In the genomic region with DNA sequence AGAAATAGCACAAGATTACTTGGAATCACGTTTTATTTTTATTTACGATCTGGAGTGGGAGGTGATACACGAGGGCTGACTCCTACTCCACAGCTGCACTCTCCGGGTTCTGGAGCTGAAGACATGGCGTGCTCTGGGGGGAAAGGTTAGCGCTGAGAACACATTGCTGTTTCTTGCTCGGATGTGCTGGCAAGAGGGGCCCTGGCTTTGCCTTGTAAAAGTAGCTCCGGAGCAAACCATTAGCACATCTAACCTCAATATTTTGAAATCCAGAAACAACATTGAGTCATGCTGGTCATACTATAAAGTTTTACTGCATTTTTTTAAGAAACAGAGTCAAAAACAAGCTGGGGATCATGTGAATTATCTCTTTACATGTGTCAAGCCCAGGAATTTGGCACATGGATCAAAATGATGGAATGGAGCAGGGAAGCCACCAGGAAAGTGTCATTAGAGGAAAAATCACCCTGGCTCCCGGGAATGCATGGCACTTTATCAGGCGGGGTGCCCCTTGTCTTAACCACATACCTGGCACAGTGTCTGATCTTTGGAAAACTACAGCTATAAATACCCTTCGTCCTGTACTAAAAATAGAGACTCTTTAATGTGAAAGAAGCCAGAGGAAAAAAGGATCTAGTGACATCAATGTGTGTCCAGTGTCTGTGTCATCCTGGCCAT, we compare ENCODE assay signal across 13 cellular contexts. TPM values are rescaled to one million over a fixed set of nuclear protein-coding genes. Genes with fewer than 3 reads are reported as not detected.
A peak's percentile ranks its signal among the peaks of the same experiment; 100 is the strongest.
DNase-seq lines count a peak whose midpoint lies in the region; ATAC-seq and TF ChIP-seq lines count a peak whose summit lies in the region.
"Had no signal": no experiment of that assay in that cellular context is flagged by ENCODE, and none has a peak within 500 bp of the region (broad histone marks: within the 10 kb centered on the region; RNA-seq: fewer than 3 reads in every experiment).

No MANE protein-coding gene starts in this region.

- H3K27ac ChIP-seq in fibroblast of lung (ENCODE audit: insufficient read depth, low read length): peak overlapping the region; percentile 39

- no peak overlapping the region for H3K4me3 Mint-ChIP-seq in osteocyte (ENCODE audit: unreplicated experiment)
- no peak overlapping the region for H3K4me3 Mint-ChIP-seq in activated naive CD8-positive, alpha-beta T cell treated with anti-CD3 and anti-CD28 coated beads for 36 hours
- H3K4me3 Mint-ChIP-seq: IgD-negative memory B cell had no signal

- TF ChIP-seq CTCF in BJ (IDR thresholded peaks at IDR 0.05; ENCODE audit: insufficient read depth, low read depth, low read length) (no peak), fibroblast of lung (conservative IDR thresholded peaks at IDR 0.05 in 1 of 2, IDR thresholded peaks at IDR 0.05 in 1 of 2; ENCODE audit: low read depth in 1 of 2, low read length in 2 of 2) (no peak), osteocyte (IDR thresholded peaks at IDR 0.05) (no peak)

- DNase-seq in BJ (ENCODE audit: low read depth) (peak; percentile 98), OCI-M1 (lab: John Stamatoyannopoulos, UW) (peak; percentile 42), fibroblast of lung (ENCODE audit: low read depth in 2 of 2) (peak; percentile 92 to 98), osteocyte (ENCODE audit: extremely low spot score, unreplicated experiment) (no peak), NCI-H2081 treated with DMSO at 0.1 percent for 48 hours (lab: John Stamatoyannopoulos, UW) (no peak)
- no peak for DNase-seq in activated naive CD8-positive, alpha-beta T cell treated with anti-CD3 and anti-CD28 coated beads for 36 hours
- DNase-seq: COR-L47, T-helper 1 cell had no signal

- peaks cover 5% of the 10 kb centered on the region for H3K4me1 ChIP-seq in fibroblast of lung (ENCODE audit: control insufficient read depth, extremely low read depth, insufficient read depth, low read length)

- POLR2A ChIA-PET in BJ (lab: Charles Lee): no interaction called here

- peaks cover 30% of the 10 kb centered on the region for H3K4me1 Mint-ChIP-seq in osteocyte (ENCODE audit: unreplicated experiment)
- no peaks in the 10 kb centered on the region for H3K4me1 Mint-ChIP-seq in activated naive CD8-positive, alpha-beta T cell treated with anti-CD3 and anti-CD28 coated beads for 36 hours
- H3K4me1 Mint-ChIP-seq: IgD-negative memory B cell had no signal

- H3K36me3 Mint-ChIP-seq in osteocyte (ENCODE audit: unreplicated experiment): no peaks in the 10 kb centered on the region
- H3K36me3 Mint-ChIP-seq in activated naive CD8-positive, alpha-beta T cell treated with anti-CD3 and anti-CD28 coated beads for 36 hours: no peaks in the 10 kb centered on the region
- H3K36me3 Mint-ChIP-seq: IgD-negative memory B cell had no signal

- CTCF ChIA-PET in BJ (lab: Yijun Ruan, JAX): interaction anchor here (0.6 to 1.7 kb wide), 6 partner anchors 18 to 593 kb away, joined by 3 to 6 read pairs (median 4); no protein-coding TSS in a partner anchor

- H3K9me3 Mint-ChIP-seq in osteocyte (ENCODE audit: unreplicated experiment): no peaks in the 10 kb centered on the region
- H3K9me3 Mint-ChIP-seq in activated naive CD8-positive, alpha-beta T cell treated with anti-CD3 and anti-CD28 coated beads for 36 hours: no peaks in the 10 kb centered on the region

- ATAC-seq in GM21447 (IDR thresholded peaks at IDR 0.05; ENCODE audit: unreplicated experiment) (no peak), GM21825 (IDR thresholded peaks at IDR 0.05; ENCODE audit: unreplicated experiment) (no peak)
- ATAC-seq: left colon had no signal

- no peaks in the 10 kb centered on the region for H4K20me1 ChIP-seq in fibroblast of lung (ENCODE audit: control insufficient read depth, extremely low read depth, insufficient read depth, low read length)

- no peaks in the 10 kb centered on the region for H3K9me3 ChIP-seq in fibroblast of lung (ENCODE audit: control insufficient read depth, insufficient read depth, low read depth, low read length)

- H3K27ac Mint-ChIP-seq in osteocyte (ENCODE audit: unreplicated experiment): peak overlapping the region; percentile 75
- H3K27ac Mint-ChIP-seq in activated naive CD8-positive, alpha-beta T cell treated with anti-CD3 and anti-CD28 coated beads for 36 hours: no peak overlapping the region
- H3K27ac Mint-ChIP-seq: IgD-negative memory B cell had no signal

- peaks cover 16% of the 10 kb centered on the region for H3K27me3 Mint-ChIP-seq in osteocyte (ENCODE audit: unreplicated experiment)
- peaks cover 46% of the 10 kb centered on the region for H3K27me3 Mint-ChIP-seq in activated naive CD8-positive, alpha-beta T cell treated with anti-CD3 and anti-CD28 coated beads for 36 hours

- no peaks in the 10 kb centered on the region for H3K79me2 ChIP-seq in fibroblast of lung (ENCODE audit: control insufficient read depth, insufficient read depth, low read length)

- H3K36me3 ChIP-seq in BJ (ENCODE audit: control insufficient read depth, insufficient read depth, low read length) (no peaks in the 10 kb centered on the region), fibroblast of lung (ENCODE audit: control insufficient read depth, insufficient read depth, low read length) (no peaks in the 10 kb centered on the region)

- H3K27me3 ChIP-seq in BJ (ENCODE audit: control insufficient read depth, insufficient read depth, low read length): peaks cover 34% of the 10 kb centered on the region
- peaks cover 3% of the 10 kb centered on the region for H3K27me3 ChIP-seq in fibroblast of lung (ENCODE audit: control insufficient read depth, insufficient read depth, low read length)

- H3K9ac ChIP-seq in fibroblast of lung (ENCODE audit: insufficient read depth, low read length): no peak overlapping the region

- H3K4me2 ChIP-seq in fibroblast of lung (ENCODE audit: extremely low read depth, insufficient read depth, low read length): peak overlapping the region; percentile 18

- no peak overlapping the region for H2AFZ ChIP-seq in fibroblast of lung (ENCODE audit: low read length)

- H3K4me3 ChIP-seq in BJ (ENCODE audit: low read depth, low read length) (no peak overlapping the region), fibroblast of lung (replicated peaks in 1 of 4; ENCODE audit: control extremely low read depth in 1 of 4, insufficient read depth in 1 of 4, low read depth in 3 of 4, low read length in 4 of 4) (no peak overlapping the region)

RNA-seq across cellular contexts. Expression of a gene that starts 31.6 kb away (rescaled TPM):
- polyA plus RNA-seq in BJ (2011; rRNA removed) (not detected in 2 replicates), fibroblast of lung (not detected in 2 replicates)
- polyA minus RNA-seq in BJ (2011; rRNA and poly(A)+ RNA removed): not detected in 2 replicates
- total RNA-seq in fibroblast of lung (not detected in 2 replicates), osteocyte (not detected in 2 replicates)
- not detected in 2 replicates for polyA plus RNA-seq in fibroblast of lung (2012)
- not detected in 2 replicates for polyA minus RNA-seq in fibroblast of lung (ENCODE audit: low replicate concordance)
- total RNA-seq in activated naive CD8-positive, alpha-beta T cell treated with anti-CD3 and anti-CD28 coated beads for 36 hours: not detected
- total RNA-seq: left colon had no signal
- polyA plus RNA-seq: adipose tissue, IgD-negative memory B cell had no signal

Comparison
In these comparisons a context has a peak if more than half of its experiments do, and no peak if none do; other contexts are left out.
1. DNase-seq: peak in BJ (single experiment), OCI-M1 (single experiment) and fibroblast of lung (2 of 2); none in osteocyte (single experiment), NCI-H2081 treated with DMSO at 0.1 percent for 48 hours (single experiment) and activated naive CD8-positive, alpha-beta T cell treated with anti-CD3 and anti-CD28 coated beads for 36 hours (single experiment).